Comparison of ENCODE assay signal across 26 cellular contexts in genomic region chr1:184093071-184093470, GRCh38.
"Had no signal": no experiment of that assay in that cellular context is flagged by ENCODE, and none has a peak within 500 bp of the region (broad histone marks: within the 10 kb centered on the region; RNA-seq: fewer than 3 reads in every experiment).

No MANE protein-coding gene starts in this region.

- H3K4me1 ChIP-seq: parathyroid adenoma, right lobe of liver, sigmoid colon, stomach, thyroid gland, tibial nerve, upper lobe of left lung, vagina had no signal

- H3K27ac ChIP-seq: neural progenitor cell, ovary, parathyroid adenoma, right lobe of liver, sigmoid colon, stomach, thoracic aorta, thyroid gland, tibial nerve, upper lobe of left lung, vagina had no signal

- DNase-seq: naive thymus-derived CD4-positive, alpha-beta T cell; natural killer cell; occipital lobe; ovary; posterior cingulate gyrus; retina; right cardiac atrium; right lobe of liver; sigmoid colon; small intestine; stimulated activated CD4-positive, alpha-beta T cell treated with anti-CD3 and anti-CD28 coated beads, Interleukin-15, amount 100 ng/mL, for 24 hours; stimulated activated CD4-positive, alpha-beta T cell treated with anti-CD3 and anti-CD28 coated beads, Interleukin-2, amount 100 ng/mL, for 24 hours; stimulated activated CD4-positive, alpha-beta T cell treated with anti-CD3 and anti-CD28 coated beads, Interleukin-2, amount 100 ng/mL, for 48 hours; stimulated activated CD4-positive, alpha-beta T cell treated with anti-CD3 and anti-CD28 coated beads, Interleukin-4, amount 100 ng/mL, for 24 hours; stimulated activated naive B cell treated with anti-CD40 and anti-IgM and Interleukin-4, amounts not matched to agents 10 μg/mL and 1 μg/mL and 100 μg/mL, for 72 hours; stimulated activated naive CD4-positive, alpha-beta T cell treated with Interleukin-2 at 50 U/mL for 16 hours; stomach; thyroid gland; trophoblast cell; upper lobe of left lung had no signal

- H3K36me3 ChIP-seq: neural progenitor cell, ovary, right lobe of liver, sigmoid colon, thoracic aorta, thyroid gland, upper lobe of left lung, vagina had no signal

- H3K4me3 ChIP-seq: neural progenitor cell, ovary, right lobe of liver, sigmoid colon, stomach, thoracic aorta, thyroid gland, tibial nerve, upper lobe of left lung, vagina had no signal

- H3K9me3 ChIP-seq: ovary, right lobe of liver, sigmoid colon, stomach, thoracic aorta, thyroid gland, tibial nerve, upper lobe of left lung, vagina had no signal

- H3K27me3 ChIP-seq: neural progenitor cell, ovary, right lobe of liver, sigmoid colon, stomach, thyroid gland, tibial nerve, upper lobe of left lung, vagina had no signal

- ATAC-seq: naive thymus-derived CD4-positive, alpha-beta T cell; natural killer cell; right cardiac atrium; right lobe of liver; stimulated activated effector memory CD8-positive, alpha-beta T cell treated with anti-CD3 and anti-CD28 coated beads, Interleukin-12 subunit alpha, Interleukin-12 subunit beta, amount 100 ng/mL, for 72 hours; stimulated activated naive B cell treated with anti-CD40 and anti-IgM and Interleukin-4, amounts not matched to agents 10 μg/mL and 1 μg/mL and 100 μg/mL, for 72 hours had no signal
